ENCODE assay signal across 27 cellular contexts in genomic region chr4:154315741-154316140, GRCh38.
"Had no signal": no experiment of that assay in that cellular context is flagged by ENCODE, and none has a peak within 500 bp of the region (broad histone marks: within the 10 kb centered on the region; RNA-seq: fewer than 3 reads in every experiment).

No MANE protein-coding gene starts in this region.

- H3K27ac ChIP-seq: stomach, suprapubic skin, testis, thoracic aorta, thyroid gland, tibial artery, tibial nerve, transverse colon, upper lobe of left lung, upper lobe of right lung, uterus, vagina had no signal

- H3K4me3 ChIP-seq: stomach, suprapubic skin, testis, thoracic aorta, thyroid gland, tibial artery, tibial nerve, transverse colon, upper lobe of left lung, upper lobe of right lung, uterus, vagina had no signal

- H3K27me3 ChIP-seq: stomach, suprapubic skin, testis, thyroid gland, tibial artery, transverse colon, upper lobe of left lung, upper lobe of right lung, uterus, vagina had no signal

- H3K4me1 ChIP-seq: stomach, suprapubic skin, testis, thyroid gland, tibial artery, tibial nerve, transverse colon, upper lobe of left lung, upper lobe of right lung, uterus, vagina had no signal

- H3K36me3 ChIP-seq: stomach, suprapubic skin, thoracic aorta, thyroid gland, tibial artery, tibial nerve, transverse colon, upper lobe of left lung, upper lobe of right lung, vagina had no signal

- ATAC-seq: stimulated activated effector memory CD8-positive, alpha-beta T cell treated with anti-CD3 and anti-CD28 coated beads, Interleukin-12 subunit alpha, Interleukin-12 subunit beta, amount 100 ng/mL, for 72 hours; stimulated activated memory B cell treated with anti-CD40 and anti-IgM and Interleukin-4, amounts not matched to agents 10 μg/mL and 1 μg/mL and 100 μg/mL, for 72 hours; stimulated activated naive B cell treated with anti-CD40 and anti-IgM and Interleukin-4, amounts not matched to agents 10 μg/mL and 1 μg/mL and 100 μg/mL, for 72 hours; stimulated activated naive CD8-positive, alpha-beta T cell treated with anti-CD3 and anti-CD28 coated beads, Interleukin-15, amount 100 ng/mL, for 72 hours; stimulated activated naive CD8-positive, alpha-beta T cell treated with anti-CD3 and anti-CD28 coated beads, Interleukin-15, Interleukin-2, amounts not matched to agents 100 U/mL and 50 U/mL, for 24 hours; upper lobe of right lung had no signal

- FAIRE-seq: urothelium cell line had no signal

- H3K9me3 ChIP-seq: suprapubic skin, testis, thoracic aorta, thyroid gland, uterus, vagina had no signal

- DNase-seq: stimulated activated CD4-positive, alpha-beta T cell treated with anti-CD3 and anti-CD28 coated beads, Interleukin-2, amount 100 ng/mL, for 48 hours; stimulated activated CD4-positive, alpha-beta T cell treated with anti-CD3 and anti-CD28 coated beads, Interleukin-4, amount 100 ng/mL, for 1 hour; stimulated activated CD4-positive, alpha-beta T cell treated with anti-CD3 and anti-CD28 coated beads, Interleukin-4, amount 100 ng/mL, for 24 hours; stimulated activated CD4-positive, alpha-beta T cell treated with anti-CD3 and anti-CD28 coated beads, Interleukin-4, amount 100 ng/mL, for 4 hours; stimulated activated CD8-positive, alpha-beta memory T cell treated with anti-CD3 and anti-CD28 coated beads, Interleukin-4, amount 100 ng/mL, for 48 hours; stimulated activated naive B cell treated with anti-CD40 and anti-IgM and Interleukin-4, amounts not matched to agents 10 μg/mL and 1 μg/mL and 100 μg/mL, for 72 hours; stimulated activated naive CD4-positive, alpha-beta T cell; stimulated activated naive CD4-positive, alpha-beta T cell treated with Interleukin-2 at 50 U/mL for 16 hours; stimulated activated naive CD8-positive, alpha-beta T cell treated with anti-CD3 and anti-CD28 coated beads, Interleukin-15, amount 100 ng/mL, for 72 hours; stimulated activated naive CD8-positive, alpha-beta T cell treated with anti-CD3 and anti-CD28 coated beads, Interleukin-15, Interleukin-2, amounts not matched to agents 100 U/mL and 50 U/mL, for 24 hours; stomach; substantia nigra; testis; thyroid gland; tibial artery; transverse colon; trophoblast cell; upper lobe of left lung; upper lobe of right lung; uterus had no signal
